ENCODE assay signal across 21 cellular contexts in genomic region chr13:113432509-113433270, GRCh38.
"Had no signal": no experiment of that assay in that cellular context is flagged by ENCODE, and none has a peak within 500 bp of the region (broad histone marks: within the 10 kb centered on the region; RNA-seq: fewer than 3 reads in every experiment).

No MANE protein-coding gene starts in this region.

- H3K27me3 Mint-ChIP-seq: dendritic cell treated with granulocyte-macrophage colony-stimulating factor and Interleukin-4, amounts not matched to agents 40 ng/mL and 50 ng/mL, for 4 days; stimulated activated naive B cell treated with anti-CD40 and anti-IgM and Interleukin-4, amounts not matched to agents 10 μg/mL and 1 μg/mL and 100 μg/mL, for 72 hours had no signal

- H3K27me3 ChIP-seq: adrenal gland, breast epithelium, esophagus squamous epithelium, hepatocyte, neural progenitor cell, pancreas, upper lobe of left lung had no signal

- H3K4me3 ChIP-seq: adrenal gland, breast epithelium, esophagus squamous epithelium, hepatocyte, neural progenitor cell, pancreas, thoracic aorta, upper lobe of left lung had no signal

- H3K79me2 ChIP-seq: hepatocyte had no signal

- H3K9me3 Mint-ChIP-seq: activated naive CD4-positive, alpha-beta T cell treated with anti-CD3 and anti-CD28 coated beads, Interleukin-2, amount 50 U/mL, for 72 hours; activated T-cell treated with anti-CD3 and anti-CD28 coated beads, Interleukin-2, amount 50 U/mL, for 72 hours; dendritic cell treated with granulocyte-macrophage colony-stimulating factor and Interleukin-4, amounts not matched to agents 40 ng/mL and 50 ng/mL, for 4 days; neural progenitor cell; stimulated activated naive B cell treated with anti-CD40 and anti-IgM and Interleukin-4, amounts not matched to agents 10 μg/mL and 1 μg/mL and 100 μg/mL, for 72 hours had no signal

- H3K27ac ChIP-seq: adrenal gland, breast epithelium, esophagus squamous epithelium, hepatocyte, neural progenitor cell, pancreas, thoracic aorta, upper lobe of left lung, VCaP had no signal

- H3K27ac Mint-ChIP-seq: activated naive CD4-positive, alpha-beta T cell treated with anti-CD3 and anti-CD28 coated beads, Interleukin-2, amount 50 U/mL, for 72 hours; activated T-cell treated with anti-CD3 and anti-CD28 coated beads, Interleukin-2, amount 50 U/mL, for 72 hours; dendritic cell treated with granulocyte-macrophage colony-stimulating factor and Interleukin-4, amounts not matched to agents 40 ng/mL and 50 ng/mL, for 4 days; neural progenitor cell; stimulated activated naive B cell treated with anti-CD40 and anti-IgM and Interleukin-4, amounts not matched to agents 10 μg/mL and 1 μg/mL and 100 μg/mL, for 72 hours had no signal

- DNase-seq: activated CD4-positive, alpha-beta T cell treated with anti-CD3 and anti-CD28 coated beads for 1 hour; activated CD8-positive, alpha-beta memory T cell treated with anti-CD3 and anti-CD28 coated beads for 24 hours; activated gamma-delta T cell; activated T-cell treated with anti-CD3 and anti-CD28 coated beads, Interleukin-2, amount 50 U/mL, for 72 hours; adrenal gland; cerebellar nuclear complex; effector CD8-positive, alpha-beta T cell; esophagus squamous epithelium; left colon; mammary epithelial cell; pancreas; stimulated activated naive B cell treated with anti-CD40 and anti-IgM and Interleukin-4, amounts not matched to agents 10 μg/mL and 1 μg/mL and 100 μg/mL, for 72 hours; T-helper 2 cell had no signal

- H3K36me3 Mint-ChIP-seq: activated naive CD4-positive, alpha-beta T cell treated with anti-CD3 and anti-CD28 coated beads, Interleukin-2, amount 50 U/mL, for 72 hours; neural progenitor cell had no signal

- H3K4me2 ChIP-seq: hepatocyte, neural progenitor cell had no signal

- H3K4me1 ChIP-seq: adrenal gland, esophagus squamous epithelium, neural progenitor cell, pancreas, upper lobe of left lung had no signal

- ATAC-seq: activated naive CD4-positive, alpha-beta T cell treated with anti-CD3 and anti-CD28 coated beads, Interleukin-2, amount 50 U/mL, for 72 hours; activated T-cell treated with anti-CD3 and anti-CD28 coated beads, Interleukin-2, amount 50 U/mL, for 72 hours; left colon; pancreas; stimulated activated naive B cell treated with anti-CD40 and anti-IgM and Interleukin-4, amounts not matched to agents 10 μg/mL and 1 μg/mL and 100 μg/mL, for 72 hours had no signal

- H2AFZ ChIP-seq: hepatocyte, neural progenitor cell had no signal

- H3K9me3 ChIP-seq: adrenal gland, breast epithelium, esophagus squamous epithelium, pancreas, thoracic aorta, upper lobe of left lung had no signal

- H3K4me3 Mint-ChIP-seq: activated T-cell treated with anti-CD3 and anti-CD28 coated beads, Interleukin-2, amount 50 U/mL, for 72 hours; dendritic cell treated with granulocyte-macrophage colony-stimulating factor and Interleukin-4, amounts not matched to agents 40 ng/mL and 50 ng/mL, for 4 days; neural progenitor cell; stimulated activated naive B cell treated with anti-CD40 and anti-IgM and Interleukin-4, amounts not matched to agents 10 μg/mL and 1 μg/mL and 100 μg/mL, for 72 hours had no signal

- H3K36me3 ChIP-seq: adrenal gland, breast epithelium, esophagus squamous epithelium, neural progenitor cell, pancreas, thoracic aorta, upper lobe of left lung had no signal

- H3K9ac ChIP-seq: neural progenitor cell had no signal

- H3K4me1 Mint-ChIP-seq: stimulated activated naive B cell treated with anti-CD40 and anti-IgM and Interleukin-4, amounts not matched to agents 10 μg/mL and 1 μg/mL and 100 μg/mL, for 72 hours had no signal
